1 cellular context compared by ENCODE assay signal in the genomic region with DNA sequence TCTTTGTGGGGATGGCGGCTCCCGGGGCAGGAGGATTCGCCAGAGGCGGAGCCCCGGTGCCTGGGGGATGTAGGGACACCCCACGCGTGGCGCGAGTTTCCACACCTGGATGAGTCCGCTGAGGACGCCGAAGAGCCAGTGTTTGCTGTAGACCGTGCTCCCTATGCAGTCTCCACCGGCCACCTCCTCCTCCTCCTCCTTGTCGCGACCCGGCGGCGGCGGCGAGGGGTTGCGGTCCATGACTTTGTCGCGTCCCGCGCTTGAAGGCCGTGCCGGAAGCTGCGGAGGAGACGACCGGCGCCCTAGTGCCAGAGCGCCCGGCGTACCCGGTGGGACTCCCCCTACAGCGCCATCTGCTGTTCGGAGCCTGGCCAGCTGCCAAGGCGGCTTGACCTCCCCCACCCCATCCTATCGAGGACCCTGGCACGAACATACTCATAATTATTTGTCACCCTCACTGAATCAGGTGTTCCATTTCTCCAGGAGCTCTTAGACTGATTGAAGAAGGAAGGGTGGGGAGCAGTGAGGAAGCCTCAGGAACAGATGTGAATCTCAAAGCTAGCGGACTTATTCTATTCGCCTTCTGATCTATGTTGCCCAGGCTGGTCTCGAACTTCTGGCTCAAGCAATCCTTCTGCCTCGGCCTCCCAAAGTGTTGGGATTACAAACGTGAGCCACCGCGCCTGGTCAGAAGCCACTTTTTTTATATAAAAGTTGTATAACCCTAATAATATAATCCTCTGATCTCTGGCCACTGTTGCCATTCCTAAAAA.
A peak's percentile ranks its signal among the peaks of the same experiment; 100 is the strongest.
TF ChIP-seq lines count a peak whose summit lies in the region.

A gene with protein sequence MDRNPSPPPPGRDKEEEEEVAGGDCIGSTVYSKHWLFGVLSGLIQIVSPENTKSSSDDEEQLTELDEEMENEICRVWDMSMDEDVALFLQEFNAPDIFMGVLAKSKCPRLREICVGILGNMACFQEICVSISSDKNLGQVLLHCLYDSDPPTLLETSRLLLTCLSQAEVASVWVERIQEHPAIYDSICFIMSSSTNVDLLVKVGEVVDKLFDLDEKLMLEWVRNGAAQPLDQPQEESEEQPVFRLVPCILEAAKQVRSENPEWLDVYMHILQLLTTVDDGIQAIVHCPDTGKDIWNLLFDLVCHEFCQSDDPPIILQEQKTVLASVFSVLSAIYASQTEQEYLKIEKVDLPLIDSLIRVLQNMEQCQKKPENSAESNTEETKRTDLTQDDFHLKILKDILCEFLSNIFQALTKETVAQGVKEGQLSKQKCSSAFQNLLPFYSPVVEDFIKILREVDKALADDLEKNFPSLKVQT (minus strand): TSS at position 281 of the 773 bp plus-strand sequence. CDS start 41 bp downstream, at position 240.

TF ChIP-seq in PFSK-1, 5 proteins besides CTCF, POLR2A, EP300 and RAD21:
- TF ChIP-seq, protein P1, sequence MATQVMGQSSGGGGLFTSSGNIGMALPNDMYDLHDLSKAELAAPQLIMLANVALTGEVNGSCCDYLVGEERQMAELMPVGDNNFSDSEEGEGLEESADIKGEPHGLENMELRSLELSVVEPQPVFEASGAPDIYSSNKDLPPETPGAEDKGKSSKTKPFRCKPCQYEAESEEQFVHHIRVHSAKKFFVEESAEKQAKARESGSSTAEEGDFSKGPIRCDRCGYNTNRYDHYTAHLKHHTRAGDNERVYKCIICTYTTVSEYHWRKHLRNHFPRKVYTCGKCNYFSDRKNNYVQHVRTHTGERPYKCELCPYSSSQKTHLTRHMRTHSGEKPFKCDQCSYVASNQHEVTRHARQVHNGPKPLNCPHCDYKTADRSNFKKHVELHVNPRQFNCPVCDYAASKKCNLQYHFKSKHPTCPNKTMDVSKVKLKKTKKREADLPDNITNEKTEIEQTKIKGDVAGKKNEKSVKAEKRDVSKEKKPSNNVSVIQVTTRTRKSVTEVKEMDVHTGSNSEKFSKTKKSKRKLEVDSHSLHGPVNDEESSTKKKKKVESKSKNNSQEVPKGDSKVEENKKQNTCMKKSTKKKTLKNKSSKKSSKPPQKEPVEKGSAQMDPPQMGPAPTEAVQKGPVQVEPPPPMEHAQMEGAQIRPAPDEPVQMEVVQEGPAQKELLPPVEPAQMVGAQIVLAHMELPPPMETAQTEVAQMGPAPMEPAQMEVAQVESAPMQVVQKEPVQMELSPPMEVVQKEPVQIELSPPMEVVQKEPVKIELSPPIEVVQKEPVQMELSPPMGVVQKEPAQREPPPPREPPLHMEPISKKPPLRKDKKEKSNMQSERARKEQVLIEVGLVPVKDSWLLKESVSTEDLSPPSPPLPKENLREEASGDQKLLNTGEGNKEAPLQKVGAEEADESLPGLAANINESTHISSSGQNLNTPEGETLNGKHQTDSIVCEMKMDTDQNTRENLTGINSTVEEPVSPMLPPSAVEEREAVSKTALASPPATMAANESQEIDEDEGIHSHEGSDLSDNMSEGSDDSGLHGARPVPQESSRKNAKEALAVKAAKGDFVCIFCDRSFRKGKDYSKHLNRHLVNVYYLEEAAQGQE (IDR thresholded peaks at IDR 0.05; ENCODE audit: insufficient read depth in 1 of 2, low read depth in 2 of 2, low read length in 2 of 2) = no peak; a peak in 1 of 4 replicates
- peak; percentile 55; the same call in 1 of the 2 replicates for TF ChIP-seq SIN3A (IDR thresholded peaks at IDR 0.05; ENCODE audit: borderline replicate concordance, insufficient read depth, low read length)
- peak; percentile 93 for TF ChIP-seq FOXP2 (optimal IDR thresholded peaks at IDR 0.05; ENCODE audit: borderline replicate concordance, extremely low read depth, extremely low read length, insufficient read depth)
- peak; percentile 91 for TF ChIP-seq POLR2AphosphoS5 (IDR thresholded peaks at IDR 0.05; ENCODE audit: low read depth, low read length)
- peak; percentile 87 for TF ChIP-seq TAF1 (IDR thresholded peaks at IDR 0.05; ENCODE audit: borderline replicate concordance, insufficient read depth, low read length)
